ENCODE assay signal across 10 cellular contexts in genomic region chr6:134347916-134348805, GRCh38. TPM values are rescaled to one million over a fixed set of nuclear protein-coding genes. Genes with fewer than 3 reads are reported as not detected.
A peak's percentile ranks its signal among the peaks of the same experiment; 100 is the strongest.
DNase-seq lines count a peak whose midpoint lies in the region; FAIRE-seq and TF ChIP-seq lines count a peak whose summit lies in the region.
"Had no signal": no experiment of that assay in that cellular context is flagged by ENCODE, and none has a peak within 500 bp of the region (broad histone marks: within the 10 kb centered on the region; RNA-seq: fewer than 3 reads in every experiment).

No MANE protein-coding gene starts in this region.

- DNase-seq in HS-5 (ENCODE audit: low read depth): peak; percentile 72
- peak; percentile 93 for DNase-seq in brain pericyte (ENCODE audit: low read depth, low spot score)
- peak; percentile 80 for DNase-seq in right atrium auricular region (ENCODE audit: low spot score)
- peak; percentile 80 for DNase-seq in superior temporal gyrus (ENCODE audit: extremely low spot score)
- DNase-seq in erythroblast (lab: John Stamatoyannopoulos, UW): no peak
- no peak for DNase-seq in small intestine
- no peak for DNase-seq in COLO668 (lab: John Stamatoyannopoulos, UW; ENCODE audit: unreplicated experiment)
- DNase-seq in NCI-H146 (lab: John Stamatoyannopoulos, UW): no peak
- DNase-seq: NCI-H2107; stimulated activated naive CD8-positive, alpha-beta T cell treated with anti-CD3 and anti-CD28 coated beads, Interleukin-15, amount 100 ng/mL, for 72 hours had no signal

- H3K27ac ChIP-seq in right atrium auricular region (peak overlapping the region in 1 of 2 donors; percentile 50), small intestine (ENCODE audit: low read depth in 1 of 2, low read length in 1 of 2) (no peak overlapping the region)

- H3K36me3 ChIP-seq in right atrium auricular region: no peaks in the 10 kb centered on the region
- H3K36me3 ChIP-seq in small intestine (ENCODE audit: control insufficient read depth in 2 of 2, insufficient read depth in 2 of 2, low read length in 2 of 2): no peaks in the 10 kb centered on the region

- no peaks in the 10 kb centered on the region for H3K27me3 ChIP-seq in right atrium auricular region
- H3K27me3 ChIP-seq in small intestine (ENCODE audit: control insufficient read depth in 2 of 2, insufficient read depth in 2 of 2, low read length in 2 of 2): no peaks in the 10 kb centered on the region

- no peak for FAIRE-seq in small intestine (lab: Jason Lieb, UNC)

- H3K4me1 ChIP-seq in right atrium auricular region (peaks cover 0 to 12% of the 10 kb centered on the region in 2 donors), small intestine (ENCODE audit: control insufficient read depth in 2 of 2, insufficient read depth in 1 of 2, low read depth in 1 of 2, low read length in 1 of 2) (no peaks in the 10 kb centered on the region)

- no peak for TF ChIP-seq CTCF in right atrium auricular region (IDR thresholded peaks at IDR 0.05)

- TF ChIP-seq POLR2A in erythroblast (IDR thresholded peaks at IDR 0.05; ENCODE audit: low read length): no peak

- H3K9me3 ChIP-seq in right atrium auricular region: no peaks in the 10 kb centered on the region
- no peaks in the 10 kb centered on the region for H3K9me3 ChIP-seq in small intestine (ENCODE audit: control insufficient read depth, low read depth)

- WGBS in small intestine, 3 donors: 89 to 92% (median 91%) methylated on average over 22 of the region's 22 CpGs

- H3K4me3 ChIP-seq in right atrium auricular region (no peak overlapping the region), small intestine (ENCODE audit: low read depth in 1 of 2, low read length in 2 of 2) (no peak overlapping the region)

RNA-seq across cellular contexts. Expression of gene SGK1, which starts 30.2 kb away (rescaled TPM):
- total RNA-seq in right atrium auricular region: 100 to 1,000 TPM; 151 to 155 TPM
- 100 to 1,000 TPM; 127 to 848 (median 239) TPM for polyA plus RNA-seq in small intestine

Comparison
In these comparisons a context has a peak if more than half of its experiments do, and no peak if none do; other contexts are left out.
1. DNase-seq: peak in HS-5 (single experiment), brain pericyte (single experiment), right atrium auricular region (single experiment) and superior temporal gyrus (single experiment); none in erythroblast (0 of 2), small intestine (single experiment), COLO668 (single experiment) and NCI-H146 (single experiment).